ENCODE assay signal across 27 cellular contexts in the genomic region with DNA sequence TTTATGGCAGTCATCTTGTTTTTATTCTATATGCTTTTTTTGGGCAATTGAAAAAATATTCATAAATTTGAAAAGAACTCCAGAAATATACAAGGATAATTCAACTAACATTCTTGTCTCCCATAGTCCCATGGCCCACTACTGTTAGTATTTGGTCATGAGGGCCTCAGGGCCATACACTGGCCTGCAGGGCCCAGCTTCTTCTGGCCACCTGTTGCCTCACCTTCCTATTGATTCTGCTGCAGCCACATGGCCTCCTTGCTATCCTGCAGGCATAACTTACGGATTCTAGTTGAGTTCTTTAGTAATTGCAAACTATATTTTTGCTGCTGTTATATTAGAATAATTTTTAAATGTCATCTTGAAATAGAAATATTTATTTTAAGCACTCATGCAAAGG.
DNase-seq lines count a peak whose midpoint lies in the region; ATAC-seq, FAIRE-seq and TF ChIP-seq lines count a peak whose summit lies in the region.
"Had no signal": no experiment of that assay in that cellular context is flagged by ENCODE, and none has a peak within 500 bp of the region (broad histone marks: within the 10 kb centered on the region; RNA-seq: fewer than 3 reads in every experiment).

No MANE protein-coding gene starts in this region.

- CTCF ChIA-PET in A549 (lab: Yijun Ruan, JAX): interaction anchor here (1.1 kb wide), 1 partner anchor 138 kb away, joined by 3 read pairs; no protein-coding TSS in a partner anchor
- CTCF ChIA-PET in HEK293 (lab: Yijun Ruan, JAX): interaction anchor here (0.6 to 0.7 kb wide), 2 partner anchors 32 to 340 kb away, joined by 3 read pairs; a partner anchor contains a TSS
- CTCF ChIA-PET in mammary epithelial cell (lab: Charles Lee; ENCODE audit: low non-redundant PET): no interaction called here

- no peaks in the 10 kb centered on the region for H3F3A ChIP-seq in MM.1S (ENCODE audit: insufficient read depth, low read length)

- H3K79me2 ChIP-seq in mammary epithelial cell (ENCODE audit: insufficient read depth, low read length) (peaks cover 22% of the 10 kb centered on the region), osteoblast (ENCODE audit: insufficient read depth, low read length) (peaks cover 34% of the 10 kb centered on the region), MM.1S (ENCODE audit: low read length) (no peaks in the 10 kb centered on the region)

- no peak for TF ChIP-seq EP300 in A549 (IDR thresholded peaks at IDR 0.05)

- 90% methylated on average over 1 of the region's 1 CpG for WGBS in A549 (ENCODE audit: missing lambda C conversion rate)
- 83% methylated on average over 1 of the region's 1 CpG for WGBS in mammary epithelial cell (ENCODE audit: low coverage, missing lambda C conversion rate)
- 94 to 100% (median 98%) methylated on average over 1 of the region's 1 CpG for WGBS in heart left ventricle, 4 donors
- 100% methylated on average over 1 of the region's 1 CpG for WGBS in right lobe of liver (ENCODE audit: insufficient coverage, low coverage, low lambda C conversion rate, missing lambda C conversion rate)

- FAIRE-seq in A549 (lab: Jason Lieb, UNC): no peak
- FAIRE-seq: A204.1, RCC 7860 had no signal

- peak overlapping the region; percentile 90 to 93 for H3K27ac ChIP-seq in A549
- no peak overlapping the region for H3K27ac ChIP-seq in HEK293 (ENCODE audit: extremely low read depth, low read depth, low read length)
- H3K27ac ChIP-seq in mammary epithelial cell (ENCODE audit: insufficient read depth, low read depth, low read length): peak overlapping the region; percentile 99
- peak overlapping the region; percentile 95 for H3K27ac ChIP-seq in osteoblast (ENCODE audit: low read depth, low read length)
- no peak overlapping the region for H3K27ac ChIP-seq in heart left ventricle
- H3K27ac ChIP-seq in MM.1S (ENCODE audit: low read length): no peak overlapping the region
- no peak overlapping the region for H3K27ac ChIP-seq in right lobe of liver
- H3K27ac ChIP-seq: BLaER1, HL-60 had no signal

- H3K27me3 ChIP-seq in mammary epithelial cell (ENCODE audit: insufficient read depth, low read length): no peaks in the 10 kb centered on the region
- H3K27me3 ChIP-seq in osteoblast (ENCODE audit: insufficient read depth, low read length): no peaks in the 10 kb centered on the region
- no peaks in the 10 kb centered on the region for H3K27me3 ChIP-seq in heart left ventricle
- no peaks in the 10 kb centered on the region for H3K27me3 ChIP-seq in MM.1S (replicated peaks; ENCODE audit: insufficient read depth, low read length)
- H3K27me3 ChIP-seq in right lobe of liver: no peaks in the 10 kb centered on the region
- H3K27me3 ChIP-seq: BLaER1 had no signal

- POLR2A ChIA-PET in A549 (lab: Yijun Ruan, JAX) (interaction anchor here (0.8 to 4.7 kb wide), 2 partner anchors 139 kb away, joined by 3 to 83 read pairs; a partner anchor contains a TSS), HEK293 (lab: Yijun Ruan, JAX) (interaction anchor here (0.6 to 3.9 kb wide), 2 partner anchors 139 to 201 kb away, joined by 3 to 28 read pairs; a partner anchor contains a TSS)

- no peak for TF ChIP-seq RAD21 in A549 (conservative IDR thresholded peaks at IDR 0.05 in 1 of 2, IDR thresholded peaks at IDR 0.05 in 1 of 2)

- H3K36me3 ChIP-seq in HEK293 (ENCODE audit: control insufficient read depth in 2 of 2, insufficient read depth in 1 of 2, low read length in 2 of 2): peaks cover 0 to 3% of the 10 kb centered on the region in 2 experiments; a peak in 1 of 3 replicates
- no peaks in the 10 kb centered on the region for H3K36me3 ChIP-seq in mammary epithelial cell (ENCODE audit: insufficient read depth, low read length)
- peaks cover 10% of the 10 kb centered on the region for H3K36me3 ChIP-seq in osteoblast (ENCODE audit: insufficient read depth, low read length)
- H3K36me3 ChIP-seq in heart left ventricle: peaks cover 0 to 22% (median 4%) of the 10 kb centered on the region in 9 donors
- no peaks in the 10 kb centered on the region for H3K36me3 ChIP-seq in MM.1S (replicated peaks; ENCODE audit: insufficient read depth, low read length)
- no peaks in the 10 kb centered on the region for H3K36me3 ChIP-seq in right lobe of liver

- dilution Hi-C loops in mammary epithelial cell (cut with HindIII; ENCODE audit: low sequenced_read_pairs): no loop called here

- ATAC-seq in A549 (no peak), heart left ventricle (no peak), right lobe of liver (no peak)
- ATAC-seq: HepG2 had no signal

- H2AFZ ChIP-seq in mammary epithelial cell (ENCODE audit: low read depth, low read length): no peak overlapping the region
- no peak overlapping the region for H2AFZ ChIP-seq in osteoblast (ENCODE audit: low read length)
- no peak overlapping the region for H2AFZ ChIP-seq in MM.1S (ENCODE audit: low read length)

- in situ Hi-C loops in mammary epithelial cell (cut with MboI; ENCODE audit: low sequenced_read_pairs in 2 of 2): loop anchor here in 1 of 2 donors (5.0 kb wide), 1 partner anchor 139 kb away; a partner anchor contains a TSS

- TF ChIP-seq POLR2A in A549 (IDR thresholded peaks at IDR 0.05; ENCODE audit: low read length) (no peak), heart left ventricle (IDR thresholded peaks at IDR 0.05) (no peak), right lobe of liver (IDR thresholded peaks at IDR 0.05) (no peak)

- no TSS peak for BruUV-seq in mammary epithelial cell (replicated peaks; lab: Mats Ljungman, UMichigan)

- H3K9ac ChIP-seq in mammary epithelial cell (ENCODE audit: insufficient read depth, low read length) (no peak overlapping the region), MM.1S (ENCODE audit: low read length) (no peak overlapping the region)
- H3K9ac ChIP-seq: BLaER1 had no signal

- H3K9me2 ChIP-seq in MM.1S (replicated peaks; ENCODE audit: insufficient read depth, low read length): no peaks in the 10 kb centered on the region

- DNase-seq in A549 (ENCODE audit: low read depth in 1 of 2, low spot score in 1 of 2) (no peak), mammary epithelial cell (no peak), osteoblast (ENCODE audit: insufficient read length, low spot score, missing footprints) (no peak), heart left ventricle (no peak), NCI-H446 treated with DMSO at 0.1 percent for 48 hours (lab: John Stamatoyannopoulos, UW) (no peak), MM.1S (no peak), right lobe of liver (no peak)
- DNase-seq: CD4-positive, alpha-beta T cell; COR-L47; DMS 273 treated with DMSO at 0.1 percent for 48 hours; DMS79 treated with DMSO at 0.1 percent for 48 hours; H7; KBM-7; NCI-H1092 treated with DMSO at 0.1 percent for 48 hours; NCI-H1694; NCI-H2081; NCI-H2171; NCI-H345; NCI-H524 treated with DMSO at 0.1 percent for 48 hours; NCI-H82; Right ventricle myocardium superior had no signal

- intact Hi-C loops in mammary epithelial cell (cut with micrococcal nuclease) (loop anchor here (5.0 kb wide), 3 partner anchors 179 to 574 kb away; no protein-coding TSS in a partner anchor), heart left ventricle (cut with DNase I) (loop anchor here (5.0 to 10.0 kb wide), 12 partner anchors 137 to 417 kb away; a partner anchor contains a TSS), right lobe of liver (cut with DNase I) (loop anchor here (10.0 kb wide), 2 partner anchors 167 to 177 kb away; no protein-coding TSS in a partner anchor)

- H3K4me3 ChIP-seq in A549 (no peak overlapping the region), HEK293 (ENCODE audit: low read depth, low read length) (no peak overlapping the region), mammary epithelial cell (replicated peaks in 1 of 3; ENCODE audit: insufficient read depth in 1 of 3, low read depth in 2 of 3, low read length in 3 of 3) (no peak overlapping the region), osteoblast (ENCODE audit: insufficient read depth, low read length) (no peak overlapping the region), heart left ventricle (no peak overlapping the region), MM.1S (ENCODE audit: low read length) (no peak overlapping the region), right lobe of liver (no peak overlapping the region)
- H3K4me3 ChIP-seq: BLaER1 had no signal

- H3K9me3 ChIP-seq in A549 (no peaks in the 10 kb centered on the region), HEK293 (ENCODE audit: control insufficient read depth, insufficient read depth, low read depth, low read length) (no peaks in the 10 kb centered on the region), mammary epithelial cell (replicated peaks; ENCODE audit: insufficient read depth, low read length) (no peaks in the 10 kb centered on the region), osteoblast (ENCODE audit: low read depth, low read length) (no peaks in the 10 kb centered on the region), heart left ventricle (no peaks in the 10 kb centered on the region), MM.1S (replicated peaks; ENCODE audit: insufficient read depth, low read length) (no peaks in the 10 kb centered on the region), right lobe of liver (no peaks in the 10 kb centered on the region)
- H3K9me3 ChIP-seq: BLaER1 had no signal

- no peak for TF ChIP-seq CTCF in A549 (IDR thresholded peaks at IDR 0.05)
- TF ChIP-seq CTCF in HEK293 (tag by site-specific recombination; IDR thresholded peaks at IDR 0.05): no peak
- no peak for TF ChIP-seq CTCF in mammary epithelial cell (conservative IDR thresholded peaks at IDR 0.05 in 1 of 2, IDR thresholded peaks at IDR 0.05 in 1 of 2; ENCODE audit: extremely low read depth in 1 of 2, insufficient read depth in 1 of 2, low read depth in 1 of 2, low read length in 2 of 2)
- no peak for TF ChIP-seq CTCF in osteoblast (IDR thresholded peaks at IDR 0.05; ENCODE audit: extremely low read depth, low read depth, low read length)
- no peak for TF ChIP-seq CTCF in heart left ventricle (IDR thresholded peaks at IDR 0.05)
- no peak for TF ChIP-seq CTCF in MM.1S (IDR thresholded peaks at IDR 0.05; ENCODE audit: low read length)
- TF ChIP-seq CTCF in right lobe of liver (IDR thresholded peaks at IDR 0.05): no peak

- H4K20me1 ChIP-seq in mammary epithelial cell (ENCODE audit: insufficient read depth, low read length) (no peaks in the 10 kb centered on the region), osteoblast (ENCODE audit: insufficient read depth, low read length) (no peaks in the 10 kb centered on the region), MM.1S (ENCODE audit: insufficient read depth, low read length) (no peaks in the 10 kb centered on the region)

- H3K4me2 ChIP-seq in A549 (peak overlapping the region; percentile 80; the same call in 2 of the 3 replicates), mammary epithelial cell (ENCODE audit: insufficient read depth, low read depth, low read length) (no peak overlapping the region), osteoblast (ENCODE audit: insufficient read depth, low read length) (no peak overlapping the region), MM.1S (ENCODE audit: low read depth, low read length) (no peak overlapping the region)
- H3K4me2 ChIP-seq: BLaER1 had no signal

- H3K4me1 ChIP-seq in A549: peaks cover 60% of the 10 kb centered on the region
- H3K4me1 ChIP-seq in HEK293 (ENCODE audit: control insufficient read depth, insufficient read depth, low read length): no peaks in the 10 kb centered on the region; the same call in 1 of the 2 replicates
- H3K4me1 ChIP-seq in mammary epithelial cell (ENCODE audit: insufficient read depth, low read length): peaks cover 27% of the 10 kb centered on the region
- peaks cover 27% of the 10 kb centered on the region for H3K4me1 ChIP-seq in osteoblast (ENCODE audit: insufficient read depth, low read length)
- H3K4me1 ChIP-seq in heart left ventricle: peaks cover 0 to 18% (median 7%) of the 10 kb centered on the region in 12 donors
- no peaks in the 10 kb centered on the region for H3K4me1 ChIP-seq in MM.1S (ENCODE audit: low read length)
- no peaks in the 10 kb centered on the region for H3K4me1 ChIP-seq in right lobe of liver
- H3K4me1 ChIP-seq: BLaER1 had no signal

Comparison
In these comparisons a context has a peak if more than half of its experiments do, and no peak if none do; other contexts are left out.
1. H3K27ac ChIP-seq: peak in A549 (2 of 2), mammary epithelial cell (single experiment) and osteoblast (single experiment); none in HEK293 (single experiment), heart left ventricle (0 of 12), MM.1S (single experiment) and right lobe of liver (0 of 3).